ENCODE assay signal across 20 cellular contexts in genomic region chr3:126811530-126811929, GRCh38.
DNase-seq lines count a peak whose midpoint lies in the region; ATAC-seq and TF ChIP-seq lines count a peak whose summit lies in the region.
"Had no signal": no experiment of that assay in that cellular context is flagged by ENCODE, and none has a peak within 500 bp of the region (broad histone marks: within the 10 kb centered on the region; RNA-seq: fewer than 3 reads in every experiment).

No MANE protein-coding gene starts in this region.

- CTCF ChIA-PET in IMR-90 (lab: Yijun Ruan, JAX) = no interaction called here

- H4K91ac ChIP-seq in IMR-90 (ENCODE audit: insufficient read depth, low read depth, low read length) = no peak overlapping the region

- H4K8ac ChIP-seq in IMR-90 (ENCODE audit: low read depth in 2 of 2, low read length in 2 of 2) = no peak overlapping the region

- WGBS in IMR-90 (ENCODE audit: extremely low coverage in 2 of 2, insufficient read length in 1 of 2), 2 experiments = no CpG with 5 or more reads among the region's 1 CpG

- no peaks in the 10 kb centered on the region for H3K9me3 ChIP-seq in IMR-90 (ENCODE audit: control insufficient read depth, insufficient read depth, low read length)
- H3K9me3 ChIP-seq: BLaER1 treated with 17β-estradiol and CSF1 and Interleukin-3, amounts not matched to agents 10 nM and 100 nM; thyroid gland had no signal

- no peak overlapping the region for H3K56ac ChIP-seq in IMR-90 (ENCODE audit: extremely low read depth, insufficient read depth, low read length)

- no peaks in the 10 kb centered on the region for H3K9me1 ChIP-seq in IMR-90 (ENCODE audit: insufficient read depth, low read length)

- no peak overlapping the region for H2AK9ac ChIP-seq in IMR-90 (replicated peaks; ENCODE audit: low read depth, low read length, poor library complexity)

- no peak overlapping the region for H3K23ac ChIP-seq in IMR-90 (ENCODE audit: low read depth, low read length)

- no peak for TF ChIP-seq RAD21 in IMR-90 (IDR thresholded peaks at IDR 0.05; ENCODE audit: low read length)

- no peaks in the 10 kb centered on the region for H3K27me3 ChIP-seq in IMR-90 (ENCODE audit: control insufficient read depth, insufficient read depth, low read length)
- H3K27me3 ChIP-seq: BLaER1 treated with 17β-estradiol and CSF1 and Interleukin-3, amounts not matched to agents 10 nM and 100 nM; cardiac muscle cell; thyroid gland had no signal

- H3K14ac ChIP-seq in IMR-90 (replicated peaks; ENCODE audit: low read depth, low read length) = no peak overlapping the region

- TF ChIP-seq POLR2A in IMR-90 (IDR thresholded peaks at IDR 0.05; ENCODE audit: low read depth, low read length) = no peak

- in situ Hi-C loops in IMR-90 (cut with MboI; ENCODE audit: low sequenced_read_pairs) = no loop called here
- in situ Hi-C loops in GM13976 (cut with MboI; ENCODE audit: low sequenced_read_pairs, unreplicated experiment) = no loop called here

- no peak overlapping the region for H3K4me3 ChIP-seq in IMR-90 (ENCODE audit: insufficient read depth, low read depth, low read length)
- H3K4me3 ChIP-seq: BLaER1 treated with 17β-estradiol and CSF1 and Interleukin-3, amounts not matched to agents 10 nM and 100 nM; cardiac muscle cell; GM23338; thyroid gland had no signal

- H2BK120ac ChIP-seq in IMR-90 (ENCODE audit: low read depth, low read length) = no peak overlapping the region

- POLR2A ChIA-PET in IMR-90 (lab: Charles Lee; ENCODE audit: unreplicated experiment) = no interaction called here

- no peak overlapping the region for H3K4ac ChIP-seq in IMR-90 (ENCODE audit: low read depth, low read length)

- H3K9ac ChIP-seq in IMR-90 (ENCODE audit: low read depth, low read length) = no peak overlapping the region
- H3K9ac ChIP-seq: BLaER1 treated with 17β-estradiol and CSF1 and Interleukin-3, amounts not matched to agents 10 nM and 100 nM had no signal

- no peak overlapping the region for H2BK15ac ChIP-seq in IMR-90 (ENCODE audit: low read depth, low read length)

- no peaks in the 10 kb centered on the region for H4K20me1 ChIP-seq in IMR-90 (ENCODE audit: insufficient read depth, low read length)

- BruUV-seq in IMR-90 (replicated peaks; lab: Mats Ljungman, UMichigan) = no TSS peak

- H3K4me1 ChIP-seq in IMR-90 (ENCODE audit: control insufficient read depth, insufficient read depth, low read length) = peaks cover 2% of the 10 kb centered on the region

- H2BK5ac ChIP-seq in IMR-90 (ENCODE audit: low read depth, low read length, poor library complexity, severe bottlenecking) = no peak overlapping the region

- no peak overlapping the region for H4K5ac ChIP-seq in IMR-90 (ENCODE audit: low read depth, low read length)

- H3K36me3 ChIP-seq in IMR-90 (ENCODE audit: control insufficient read depth, insufficient read depth, low read length) = no peaks in the 10 kb centered on the region
- H3K36me3 ChIP-seq: BLaER1 treated with 17β-estradiol and CSF1 and Interleukin-3, amounts not matched to agents 10 nM and 100 nM; cardiac muscle cell; thyroid gland had no signal

- no peak overlapping the region for H3K27ac ChIP-seq in IMR-90 (ENCODE audit: insufficient read depth, low read length)
- H3K27ac ChIP-seq: BLaER1 treated with 17β-estradiol and CSF1 and Interleukin-3, amounts not matched to agents 10 nM and 100 nM; cardiac muscle cell; thyroid gland; VCaP had no signal

- no peak overlapping the region for H3K4me2 ChIP-seq in IMR-90 (ENCODE audit: low read depth, low read length)
- H3K4me2 ChIP-seq: BLaER1 treated with 17β-estradiol and CSF1 and Interleukin-3, amounts not matched to agents 10 nM and 100 nM; GM23338 had no signal

- H3K18ac ChIP-seq in IMR-90 (ENCODE audit: low read depth, low read length) = no peak overlapping the region

- no peak overlapping the region for H2BK20ac ChIP-seq in IMR-90 (ENCODE audit: low read depth, low read length)

- intact Hi-C loops in IMR-90 (cut with micrococcal nuclease) = no loop called here

- no peak overlapping the region for H2AFZ ChIP-seq in IMR-90 (replicated peaks; ENCODE audit: low read length, poor library complexity)
- H2AFZ ChIP-seq: GM23338 had no signal

- H2AK5ac ChIP-seq in IMR-90 (ENCODE audit: low read depth, low read length) = no peak overlapping the region

- no peaks in the 10 kb centered on the region for H3K79me1 ChIP-seq in IMR-90 (ENCODE audit: low read depth in 1 of 2, low read length in 2 of 2)

- TF ChIP-seq CTCF in IMR-90 (conservative IDR thresholded peaks at IDR 0.05; ENCODE audit: low read depth, low read length) = no peak
- no peak for TF ChIP-seq CTCF in GM13976 (IDR thresholded peaks at IDR 0.05; ENCODE audit: borderline replicate concordance, control extremely low read depth, extremely low read depth, insufficient read depth, missing control alignments)

- ATAC-seq in IMR-90 (ENCODE audit: low read depth) = peak; percentile 87
- ATAC-seq: activated CD8-positive, alpha-beta T cell treated with anti-CD3 and anti-CD28 coated beads for 36 hours; esophagus mucosa; left colon; stimulated activated memory B cell treated with anti-CD40 and anti-IgM and Interleukin-4, amounts not matched to agents 10 μg/mL and 1 μg/mL and 100 μg/mL, for 72 hours had no signal

- DNase-seq in EL (peak; percentile 54), IMR-90 (peak; percentile 51), epidermal melanocyte (ENCODE audit: insufficient read length, low spot score) (peak; percentile 40), kidney tubule cell (ENCODE audit: low spot score) (peak; percentile 32), SIG-M5 (lab: John Stamatoyannopoulos, UW) (no peak), GM13976 (ENCODE audit: low spot score) (no peak), NCI-H1436 treated with DMSO at 0.1 percent for 48 hours (lab: John Stamatoyannopoulos, UW) (no peak)
- no peak for DNase-seq in activated naive CD4-positive, alpha-beta T cell (lab: John Stamatoyannopoulos, UW)
- DNase-seq: activated CD8-positive, alpha-beta T cell treated with anti-CD3 and anti-CD28 coated beads for 36 hours; activated T-cell treated with anti-CD3 and anti-CD28 coated beads, Interleukin-2, amount 50 U/mL, for 48 hours; left colon; retina; T-helper 1 cell; thyroid gland had no signal

- dilution Hi-C loops in IMR-90 (cut with HindIII; ENCODE audit: low sequenced_read_pairs, unreplicated experiment) = no loop called here

TF ChIP-seq in IMR-90, 13 proteins besides CTCF, POLR2A, EP300 and RAD21:
- no peak for TF ChIP-seq RCOR1 (IDR thresholded peaks at IDR 0.05; ENCODE audit: insufficient replicate concordance, low read length)

Comparison
In these comparisons a context has a peak if more than half of its experiments do, and no peak if none do; other contexts are left out.
1. DNase-seq: peak in EL (single experiment), IMR-90 (single experiment), epidermal melanocyte (single experiment) and kidney tubule cell (single experiment); none in SIG-M5 (single experiment), GM13976 (single experiment), activated naive CD4-positive, alpha-beta T cell (0 of 4) and NCI-H1436 treated with DMSO at 0.1 percent for 48 hours (single experiment).